Comparison of ENCODE assay signal across 1 cellular context in genomic region chr18:58495634-58496033, GRCh38.
TF ChIP-seq lines count a peak whose summit lies in the region.

No MANE protein-coding gene starts in this region.

TF ChIP-seq in GM12878, 131 proteins besides CTCF, POLR2A, EP300 and RAD21 (continued from another document):
- TF ChIP-seq PBX3 (IDR thresholded peaks at IDR 0.05; ENCODE audit: insufficient replicate concordance, low read depth, low read length) = no peak
